Comparison of ENCODE assay signal across 1 cellular context in the genomic region with DNA sequence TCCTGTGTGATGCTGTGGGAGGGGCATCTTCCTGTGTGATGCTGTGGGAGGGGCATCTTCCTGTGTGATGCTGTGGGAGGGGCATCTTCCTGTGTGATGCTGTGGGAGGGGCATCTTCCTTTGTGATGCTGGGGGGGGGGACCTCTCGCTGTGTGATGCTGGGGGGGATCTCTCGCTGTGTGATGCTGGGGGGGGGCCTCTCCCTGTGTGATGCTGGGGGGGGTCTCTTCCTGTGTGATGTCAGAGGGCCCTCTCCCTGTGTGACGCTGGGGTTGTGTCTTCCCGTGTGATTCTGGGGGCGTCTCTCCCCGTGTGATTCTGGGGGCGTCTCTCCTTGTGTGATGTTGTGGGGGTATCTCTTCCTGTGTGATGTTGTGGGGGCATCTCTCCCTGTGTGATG.
TF ChIP-seq lines count a peak whose summit lies in the region.

No MANE protein-coding gene starts in this region.

TF ChIP-seq in neural cell, 6 proteins besides CTCF, POLR2A, EP300 and RAD21 (continued from another document):
- TF ChIP-seq, protein P1, sequence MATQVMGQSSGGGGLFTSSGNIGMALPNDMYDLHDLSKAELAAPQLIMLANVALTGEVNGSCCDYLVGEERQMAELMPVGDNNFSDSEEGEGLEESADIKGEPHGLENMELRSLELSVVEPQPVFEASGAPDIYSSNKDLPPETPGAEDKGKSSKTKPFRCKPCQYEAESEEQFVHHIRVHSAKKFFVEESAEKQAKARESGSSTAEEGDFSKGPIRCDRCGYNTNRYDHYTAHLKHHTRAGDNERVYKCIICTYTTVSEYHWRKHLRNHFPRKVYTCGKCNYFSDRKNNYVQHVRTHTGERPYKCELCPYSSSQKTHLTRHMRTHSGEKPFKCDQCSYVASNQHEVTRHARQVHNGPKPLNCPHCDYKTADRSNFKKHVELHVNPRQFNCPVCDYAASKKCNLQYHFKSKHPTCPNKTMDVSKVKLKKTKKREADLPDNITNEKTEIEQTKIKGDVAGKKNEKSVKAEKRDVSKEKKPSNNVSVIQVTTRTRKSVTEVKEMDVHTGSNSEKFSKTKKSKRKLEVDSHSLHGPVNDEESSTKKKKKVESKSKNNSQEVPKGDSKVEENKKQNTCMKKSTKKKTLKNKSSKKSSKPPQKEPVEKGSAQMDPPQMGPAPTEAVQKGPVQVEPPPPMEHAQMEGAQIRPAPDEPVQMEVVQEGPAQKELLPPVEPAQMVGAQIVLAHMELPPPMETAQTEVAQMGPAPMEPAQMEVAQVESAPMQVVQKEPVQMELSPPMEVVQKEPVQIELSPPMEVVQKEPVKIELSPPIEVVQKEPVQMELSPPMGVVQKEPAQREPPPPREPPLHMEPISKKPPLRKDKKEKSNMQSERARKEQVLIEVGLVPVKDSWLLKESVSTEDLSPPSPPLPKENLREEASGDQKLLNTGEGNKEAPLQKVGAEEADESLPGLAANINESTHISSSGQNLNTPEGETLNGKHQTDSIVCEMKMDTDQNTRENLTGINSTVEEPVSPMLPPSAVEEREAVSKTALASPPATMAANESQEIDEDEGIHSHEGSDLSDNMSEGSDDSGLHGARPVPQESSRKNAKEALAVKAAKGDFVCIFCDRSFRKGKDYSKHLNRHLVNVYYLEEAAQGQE (IDR thresholded peaks at IDR 0.05; ENCODE audit: borderline replicate concordance), result no peak
- TF ChIP-seq EZH2 (IDR thresholded peaks at IDR 0.05; ENCODE audit: borderline replicate concordance, insufficient read depth, low read length, poor library complexity, severe bottlenecking), result no peak
